In the genomic region with DNA sequence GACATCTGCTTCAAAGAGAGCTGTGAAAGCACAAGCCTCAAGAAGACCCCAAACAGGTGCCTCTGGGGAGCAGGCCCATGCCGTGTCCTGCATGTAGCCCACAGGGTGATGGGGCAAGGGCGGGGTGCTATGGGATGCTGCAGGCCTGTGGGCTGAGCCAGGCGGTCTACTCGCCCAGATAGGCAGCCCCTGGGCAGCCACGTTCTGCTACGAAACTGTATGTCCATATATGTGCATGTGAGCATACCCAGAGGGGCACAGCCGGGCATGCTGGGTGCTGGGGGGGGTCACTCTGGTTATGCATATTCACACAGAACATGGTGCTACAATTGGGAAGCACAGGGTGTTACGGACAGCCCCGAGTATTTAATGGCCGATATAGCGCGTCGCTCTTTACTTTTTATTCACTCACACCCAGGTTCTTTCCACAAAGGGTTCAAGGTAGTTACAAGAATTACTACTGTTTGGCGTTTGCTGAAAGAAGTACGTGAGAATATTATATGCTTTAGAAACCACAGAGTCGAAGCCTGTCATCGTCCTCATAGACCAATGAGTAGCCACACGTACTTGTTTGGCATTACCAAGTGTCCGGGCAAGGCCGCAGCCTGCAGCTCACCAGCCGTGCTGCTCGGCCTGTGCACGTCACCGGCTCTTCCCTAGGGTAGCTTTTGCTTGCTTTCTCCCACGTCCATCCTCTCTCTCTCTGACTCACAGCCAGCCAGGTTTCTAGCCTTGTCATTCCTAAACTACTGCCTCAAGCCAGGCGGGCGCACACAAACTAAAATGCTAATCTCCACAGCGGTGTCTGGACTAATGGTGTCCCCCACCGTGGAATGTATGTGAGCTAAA, we compare ENCODE assay signal across 13 cellular contexts.
A peak's percentile ranks its signal among the peaks of the same experiment; 100 is the strongest.
DNase-seq lines count a peak whose midpoint lies in the region; ATAC-seq and FAIRE-seq lines count a peak whose summit lies in the region.
"Had no signal": no experiment of that assay in that cellular context is flagged by ENCODE, and none has a peak within 500 bp of the region (broad histone marks: within the 10 kb centered on the region; RNA-seq: fewer than 3 reads in every experiment).

No MANE protein-coding gene starts in this region.

- CTCF ChIA-PET in activated naive CD4-positive, alpha-beta T cell treated with anti-CD3 and anti-CD28 coated beads, Interleukin-2, amount 10 ng/mL, durations not matched to agents 7 days and 5 days (lab: Charles Lee): interaction anchor here (2.6 kb wide), 1 partner anchor 9 kb away, joined by 12 read pairs; no protein-coding TSS in a partner anchor

- no peak overlapping the region for H3K4me3 Mint-ChIP-seq in activated naive CD4-positive, alpha-beta T cell treated with anti-CD3 and anti-CD28 coated beads, Interleukin-2, amount 10 ng/mL, durations not matched to agents 7 days and 5 days
- H3K4me3 Mint-ChIP-seq in stimulated activated effector memory CD8-positive, alpha-beta T cell treated with anti-CD3 and anti-CD28 coated beads, Interleukin-12 subunit alpha, Interleukin-12 subunit beta, amount 100 ng/mL, for 72 hours: no peak overlapping the region

- H3K36me3 Mint-ChIP-seq in activated naive CD4-positive, alpha-beta T cell treated with anti-CD3 and anti-CD28 coated beads, Interleukin-2, amount 10 ng/mL, durations not matched to agents 7 days and 5 days: peaks cover 47% of the 10 kb centered on the region
- peaks cover 82% of the 10 kb centered on the region for H3K36me3 Mint-ChIP-seq in stimulated activated effector memory CD8-positive, alpha-beta T cell treated with anti-CD3 and anti-CD28 coated beads, Interleukin-12 subunit alpha, Interleukin-12 subunit beta, amount 100 ng/mL, for 72 hours

- FAIRE-seq in urothelium cell line (lab: Jason Lieb, UNC): no peak

- H3K9me3 Mint-ChIP-seq in activated naive CD4-positive, alpha-beta T cell treated with anti-CD3 and anti-CD28 coated beads, Interleukin-2, amount 10 ng/mL, durations not matched to agents 7 days and 5 days: no peaks in the 10 kb centered on the region
- H3K9me3 Mint-ChIP-seq in stimulated activated effector memory CD8-positive, alpha-beta T cell treated with anti-CD3 and anti-CD28 coated beads, Interleukin-12 subunit alpha, Interleukin-12 subunit beta, amount 100 ng/mL, for 72 hours: no peaks in the 10 kb centered on the region

- ATAC-seq in GM21529 (IDR thresholded peaks at IDR 0.05; ENCODE audit: unreplicated experiment) (peak; percentile 86), HG03442 (IDR thresholded peaks at IDR 0.05; ENCODE audit: unreplicated experiment) (peak; percentile 79)
- ATAC-seq in stimulated activated effector memory CD8-positive, alpha-beta T cell treated with anti-CD3 and anti-CD28 coated beads, Interleukin-12 subunit alpha, Interleukin-12 subunit beta, amount 100 ng/mL, for 72 hours: peak; percentile 43

- no peaks in the 10 kb centered on the region for H3K27me3 Mint-ChIP-seq in activated naive CD4-positive, alpha-beta T cell treated with anti-CD3 and anti-CD28 coated beads, Interleukin-2, amount 10 ng/mL, durations not matched to agents 7 days and 5 days

- DNase-seq in activated naive CD4-positive, alpha-beta T cell treated with anti-CD3 and anti-CD28 coated beads, Interleukin-2, amount 10 ng/mL, durations not matched to agents 7 days and 5 days: peak; percentile 2
- DNase-seq in activated naive CD4-positive, alpha-beta T cell treated with anti-CD3 and anti-CD28 coated beads, Interleukin-2, amount 50 U/mL, for 16 hours: no peak
- no peak for DNase-seq in stimulated activated effector memory CD8-positive, alpha-beta T cell treated with anti-CD3 and anti-CD28 coated beads, Interleukin-12 subunit alpha, Interleukin-12 subunit beta, amount 100 ng/mL, for 72 hours (ENCODE audit: low spot score in 2 of 2)
- DNase-seq in urothelium cell line (ENCODE audit: low spot score) (no peak), kidney glomerular epithelial cell (lab: John Stamatoyannopoulos, UW) (no peak), SW 1271 (lab: John Stamatoyannopoulos, UW) (no peak)
- DNase-seq: activated CD4-positive, alpha-beta T cell treated with anti-CD3 and anti-CD28 coated beads for 48 hours; central memory CD4-positive, alpha-beta T cell; mammary epithelial cell; OCI-M1; stimulated activated CD8-positive, alpha-beta memory T cell treated with anti-CD3 and anti-CD28 coated beads, Interleukin-4, amount 100 ng/mL, for 48 hours had no signal

- H3K4me1 Mint-ChIP-seq in activated naive CD4-positive, alpha-beta T cell treated with anti-CD3 and anti-CD28 coated beads, Interleukin-2, amount 10 ng/mL, durations not matched to agents 7 days and 5 days: no peaks in the 10 kb centered on the region
- H3K4me1 Mint-ChIP-seq in stimulated activated effector memory CD8-positive, alpha-beta T cell treated with anti-CD3 and anti-CD28 coated beads, Interleukin-12 subunit alpha, Interleukin-12 subunit beta, amount 100 ng/mL, for 72 hours: peaks cover 6% of the 10 kb centered on the region

- no peak overlapping the region for H3K27ac Mint-ChIP-seq in activated naive CD4-positive, alpha-beta T cell treated with anti-CD3 and anti-CD28 coated beads, Interleukin-2, amount 10 ng/mL, durations not matched to agents 7 days and 5 days
- peak overlapping the region; percentile 14 for H3K27ac Mint-ChIP-seq in stimulated activated effector memory CD8-positive, alpha-beta T cell treated with anti-CD3 and anti-CD28 coated beads, Interleukin-12 subunit alpha, Interleukin-12 subunit beta, amount 100 ng/mL, for 72 hours
